1 cellular context compared by ENCODE assay signal in the genomic region with DNA sequence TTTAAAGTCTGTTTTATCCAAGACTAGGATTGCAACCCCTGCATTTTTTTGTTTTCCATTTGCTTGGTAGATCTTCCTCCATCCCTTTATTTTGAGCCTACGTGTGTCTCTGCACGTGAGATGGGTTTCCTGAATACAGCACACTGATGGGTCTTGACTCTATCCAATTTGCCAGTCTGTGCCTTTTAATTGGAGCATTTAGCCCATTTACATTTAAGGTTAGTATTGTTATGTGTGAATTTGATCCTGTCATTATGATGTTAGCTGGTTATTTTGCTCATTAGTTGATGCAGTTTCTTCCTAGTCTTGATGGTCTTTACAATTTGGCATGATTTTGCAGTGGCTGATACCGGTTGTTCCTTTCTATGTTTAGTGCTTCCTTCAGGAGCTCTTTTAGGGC.
DNase-seq lines count a peak whose midpoint lies in the region; ATAC-seq, FAIRE-seq and TF ChIP-seq lines count a peak whose summit lies in the region.
"Not testable (repeated sequence)": the region's sequence is repeated elsewhere in the genome, so short reads cannot be mapped to it uniquely, and the experiment has no call there.

No MANE protein-coding gene starts in this region.

- not testable (repeated sequence) for TF ChIP-seq CTCF in K562 (IDR thresholded peaks at IDR 0.05 in 2 of 3, conservative IDR thresholded peaks at IDR 0.05 in 1 of 3; ENCODE audit: insufficient read depth in 2 of 3, low read depth in 1 of 3, low read length in 3 of 3)

- not testable (repeated sequence) for H3K4me2 ChIP-seq in K562 (ENCODE audit: insufficient read depth, low read length)

- H3K4me3 ChIP-seq in K562: not testable (repeated sequence)

- TF ChIP-seq EP300 in K562 (IDR thresholded peaks at IDR 0.05; ENCODE audit: low read length): not testable (repeated sequence)

- 0% methylated on average over 1 of the region's 3 CpGs for WGBS in K562 (ENCODE audit: insufficient coverage, low coverage, missing lambda C conversion rate)

- ATAC-seq in K562: not testable (repeated sequence)

- not testable (repeated sequence) for H3K9ac ChIP-seq in K562 (ENCODE audit: insufficient read depth in 1 of 2, low read depth in 2 of 2, low read length in 2 of 2)

- POLR2A ChIA-PET in K562 (lab: Yijun Ruan, JAX): not testable (repeated sequence)

- in situ Hi-C loops in K562 (cut with MboI): not testable (repeated sequence)

- not testable (repeated sequence) for H3K9me3 ChIP-seq in K562 (replicated peaks; ENCODE audit: control insufficient read depth, insufficient read depth, low read depth, low read length)

- BruUV-seq in K562 (replicated peaks; lab: Mats Ljungman, UMichigan): not testable (repeated sequence)

- not testable (repeated sequence) for H2AFZ ChIP-seq in K562 (ENCODE audit: low read depth, low read length)

- not testable (repeated sequence) for H3K27me3 ChIP-seq in K562 (ENCODE audit: control insufficient read depth in 2 of 2, insufficient read depth in 2 of 2, low read length in 2 of 2)

- TF ChIP-seq POLR2A in K562 (conservative IDR thresholded peaks at IDR 0.05): not testable (repeated sequence)

- FAIRE-seq in K562 (lab: Jason Lieb, UNC): not testable (repeated sequence)

- intact Hi-C loops in K562 (cut with micrococcal nuclease): not testable (repeated sequence)

- CTCF ChIA-PET in K562 (lab: Yijun Ruan, JAX; ENCODE audit: low intra/inter-chr PET ratio): not testable (repeated sequence)

- not testable (repeated sequence) for H3K79me2 ChIP-seq in K562 (ENCODE audit: control insufficient read depth, insufficient read depth, low read length)

- not testable (repeated sequence) for H3K36me3 ChIP-seq in K562 (ENCODE audit: control insufficient read depth, insufficient read depth, low read length)

- not testable (repeated sequence) for H4K20me1 ChIP-seq in K562 (replicated peaks; ENCODE audit: control insufficient read depth, insufficient read depth, low read length)

- DNase-seq in K562 (ENCODE audit: extremely low read depth in 1 of 4, low spot score in 3 of 4): not testable (repeated sequence)

- not testable (repeated sequence) for H3K4me1 ChIP-seq in K562 (replicated peaks in 1 of 2; ENCODE audit: control insufficient read depth in 2 of 2, insufficient read depth in 2 of 2, low read length in 2 of 2)

- not testable (repeated sequence) for H3K27ac ChIP-seq in K562 (ENCODE audit: extremely low read depth, low read depth, low read length)

- TF ChIP-seq RAD21 in K562 (CRISPR knock-in tag; conservative IDR thresholded peaks at IDR 0.05 in 1 of 2, IDR thresholded peaks at IDR 0.05 in 1 of 2): not testable (repeated sequence)

- not testable (repeated sequence) for H3K9me1 ChIP-seq in K562 (ENCODE audit: control insufficient read depth, insufficient read depth, low read length)

TF ChIP-seq in K562, 482 proteins besides CTCF, POLR2A, EP300 and RAD21:
- peak; percentile 93 for TF ChIP-seq ZNF507 (tag; conservative IDR thresholded peaks at IDR 0.05)
TF ChIP-seq in K562: peak in this region for 1; not testable (repeated sequence) for 481.
